In genomic region chr3:70876154-70876553, GRCh38 we compare ENCODE assay signal across 10 cellular contexts.
"Had no signal": no experiment of that assay in that cellular context is flagged by ENCODE, and none has a peak within 500 bp of the region (broad histone marks: within the 10 kb centered on the region; RNA-seq: fewer than 3 reads in every experiment).

No MANE protein-coding gene starts in this region.

- H3K4me3 ChIP-seq: GM23248, HAP-1 had no signal

- H3K27ac ChIP-seq: GM23248, HL-60, KMS-11 had no signal

- H3K36me3 ChIP-seq: HAP-1 had no signal

- H3K9ac ChIP-seq: GM23248, KMS-11 had no signal

- DNase-seq: GM23248, GOT3, H7, HFFc6, Karpas-422, KBM-7 had no signal

- H3K4me2 ChIP-seq: KMS-11 had no signal

- H2AFZ ChIP-seq: GM23248 had no signal

- ATAC-seq: HCT116 had no signal
